Comparison of ENCODE assay signal across 9 cellular contexts in genomic region chr11:74466916-74467885, GRCh38. TPM values are rescaled to one million over a fixed set of nuclear protein-coding genes. Genes with fewer than 3 reads are reported as not detected.
DNase-seq lines count a peak whose midpoint lies in the region; ATAC-seq and TF ChIP-seq lines count a peak whose summit lies in the region.
"Had no signal": no experiment of that assay in that cellular context is flagged by ENCODE, and none has a peak within 500 bp of the region (broad histone marks: within the 10 kb centered on the region; RNA-seq: fewer than 3 reads in every experiment).

Gene KCNE3, minus strand, starts transcription at chr11:74467549. Its CDS starts 9,986 bp downstream, at chr11:74457563.

- CTCF ChIA-PET in T-cell (lab: Charles Lee), result interaction anchor here in 1 of 2 donors (0.5 kb wide), 1 partner anchor 672 kb away, joined by 6 read pairs; no protein-coding TSS in a partner anchor

- H3K4me3 ChIP-seq in SK-N-MC (peak within 1 kb of the TSS; percentile 78), neural progenitor cell (peak within 1 kb of the TSS; percentile 34)

- H3K36me3 ChIP-seq in SK-N-MC (ENCODE audit: insufficient read depth, low read length), result peaks cover 34% of the 10 kb centered on the region
- H3K36me3 ChIP-seq in neural progenitor cell, result no peaks in the 10 kb centered on the region

- H3K27ac Mint-ChIP-seq in neural progenitor cell (peak within 1 kb of the TSS; percentile 84), T-cell (peak within 1 kb of the TSS in 1 of 2 donors; percentile 40)
- no peak within 1 kb of the TSS for H3K27ac Mint-ChIP-seq in stimulated activated effector memory CD8-positive, alpha-beta T cell treated with anti-CD3 and anti-CD28 coated beads, Interleukin-12 subunit alpha, Interleukin-12 subunit beta, amount 100 ng/mL, for 72 hours

- no peak for TF ChIP-seq CTCF in neural progenitor cell (IDR thresholded peaks at IDR 0.05)

- in situ Hi-C loops in ACHN (cut with HindIII; ENCODE audit: low pct_ligation_motif_present, low pct_unique_long_range_greater_than_20kb, low sequenced_read_pairs), result no loop called here

- H3K36me3 Mint-ChIP-seq in neural progenitor cell, result no peaks in the 10 kb centered on the region
- no peaks in the 10 kb centered on the region for H3K36me3 Mint-ChIP-seq in T-cell
- no peaks in the 10 kb centered on the region for H3K36me3 Mint-ChIP-seq in stimulated activated effector memory CD8-positive, alpha-beta T cell treated with anti-CD3 and anti-CD28 coated beads, Interleukin-12 subunit alpha, Interleukin-12 subunit beta, amount 100 ng/mL, for 72 hours

- H3K27me3 Mint-ChIP-seq in neural progenitor cell (ENCODE audit: insufficient read depth, low read depth) (peaks cover 2% of the 10 kb centered on the region), T-cell (peaks cover 39 to 40% of the 10 kb centered on the region in 2 donors)

- peak within 1 kb of the TSS; percentile 66 for H3K4me2 ChIP-seq in neural progenitor cell

- H3K9me3 ChIP-seq in SK-N-MC (ENCODE audit: low read depth, low read length) (no peaks in the 10 kb centered on the region), neural progenitor cell (ENCODE audit: low read depth) (no peaks in the 10 kb centered on the region)

- H3K27ac ChIP-seq in SK-N-MC (peak within 1 kb of the TSS; percentile 99), neural progenitor cell (no peak within 1 kb of the TSS)

- H3K4me1 Mint-ChIP-seq in neural progenitor cell (peaks cover 13% of the 10 kb centered on the region), T-cell (peaks cover 0 to 11% (median 4%) of the 10 kb centered on the region in 3 donors)
- H3K4me1 Mint-ChIP-seq in stimulated activated effector memory CD8-positive, alpha-beta T cell treated with anti-CD3 and anti-CD28 coated beads, Interleukin-12 subunit alpha, Interleukin-12 subunit beta, amount 100 ng/mL, for 72 hours, result peaks cover 9% of the 10 kb centered on the region

- DNase-seq in ACHN (peak; percentile 17), SK-N-MC (ENCODE audit: low read depth, low spot score) (no peak), Right ventricle myocardium inferior (ENCODE audit: missing footprints) (peak; percentile 81), neural progenitor cell (ENCODE audit: low spot score) (peak; percentile 40), T-cell (no peak)
- no peak for DNase-seq in stimulated activated effector memory CD8-positive, alpha-beta T cell treated with anti-CD3 and anti-CD28 coated beads, Interleukin-12 subunit alpha, Interleukin-12 subunit beta, amount 100 ng/mL, for 72 hours (ENCODE audit: low spot score in 2 of 2)
- DNase-seq in activated naive CD4-positive, alpha-beta T cell treated with Interleukin-2 at 50 U/mL for 16 hours, result no peak
- DNase-seq: DMS 273 treated with DMSO at 0.1 percent for 48 hours had no signal

- no peaks in the 10 kb centered on the region for H3F3A ChIP-seq in neural progenitor cell (ENCODE audit: low read depth)

- H3K4me1 ChIP-seq in neural progenitor cell, result peaks cover 15% of the 10 kb centered on the region

- POLR2A ChIA-PET in T-cell (lab: Charles Lee), result no interaction called here

- intact Hi-C loops in Right ventricle myocardium inferior (cut with DNase I), result loop anchor here (10.0 kb wide), 1 partner anchor 278 kb away; the partner anchor contains the start of gene RNF169

- H3K9me3 Mint-ChIP-seq in neural progenitor cell (no peaks in the 10 kb centered on the region), T-cell (no peaks in the 10 kb centered on the region)
- H3K9me3 Mint-ChIP-seq in stimulated activated effector memory CD8-positive, alpha-beta T cell treated with anti-CD3 and anti-CD28 coated beads, Interleukin-12 subunit alpha, Interleukin-12 subunit beta, amount 100 ng/mL, for 72 hours, result no peaks in the 10 kb centered on the region

- H3K27me3 ChIP-seq in neural progenitor cell, result peaks cover 27% of the 10 kb centered on the region

- peak within 1 kb of the TSS; percentile 74 for H2AFZ ChIP-seq in neural progenitor cell (replicated peaks)

- H4K20me1 ChIP-seq in neural progenitor cell (ENCODE audit: low read depth), result no peaks in the 10 kb centered on the region

- H3K4me3 Mint-ChIP-seq in neural progenitor cell, result no peak within 1 kb of the TSS
- H3K4me3 Mint-ChIP-seq in T-cell, result peak within 1 kb of the TSS in 1 of 3 donors; percentile 31
- H3K4me3 Mint-ChIP-seq in stimulated activated effector memory CD8-positive, alpha-beta T cell treated with anti-CD3 and anti-CD28 coated beads, Interleukin-12 subunit alpha, Interleukin-12 subunit beta, amount 100 ng/mL, for 72 hours, result no peak within 1 kb of the TSS

- H3K79me2 ChIP-seq in neural progenitor cell (ENCODE audit: low read depth), result no peaks in the 10 kb centered on the region

- H3K9ac ChIP-seq in SK-N-MC (ENCODE audit: insufficient read length) (peak within 1 kb of the TSS; percentile 93), neural progenitor cell (no peak within 1 kb of the TSS)

- ATAC-seq in Right ventricle myocardium inferior (peak; percentile 91), T-cell (replicated peaks in 1 of 4) (no peak), GM21360 (IDR thresholded peaks at IDR 0.05; ENCODE audit: unreplicated experiment) (no peak)
- no peak for ATAC-seq in stimulated activated effector memory CD8-positive, alpha-beta T cell treated with anti-CD3 and anti-CD28 coated beads, Interleukin-12 subunit alpha, Interleukin-12 subunit beta, amount 100 ng/mL, for 72 hours

RNA-seq across cellular contexts. Expression of gene KCNE3, which starts in this region (rescaled TPM):
- 2.9 TPM for total RNA-seq in Right ventricle myocardium inferior
- 1.2 and 1.3 TPM in 2 replicates for total RNA-seq in neural progenitor cell (ENCODE audit: low replicate concordance)
- under 1 TPM in 2 of 5 donors, not detected in 3; 0.16 to 0.73 TPM for total RNA-seq in T-cell

Comparison
In these comparisons a context has a peak if more than half of its experiments do, and no peak if none do; other contexts are left out.
1. DNase-seq: peak in ACHN (single experiment), Right ventricle myocardium inferior (single experiment) and neural progenitor cell (single experiment); none in SK-N-MC (single experiment), T-cell (0 of 34), stimulated activated effector memory CD8-positive, alpha-beta T cell treated with anti-CD3 and anti-CD28 coated beads, Interleukin-12 subunit alpha, Interleukin-12 subunit beta, amount 100 ng/mL, for 72 hours (0 of 2) and activated naive CD4-positive, alpha-beta T cell treated with Interleukin-2 at 50 U/mL for 16 hours (single experiment).